25 cellular contexts compared by ENCODE assay signal in the genomic region with DNA sequence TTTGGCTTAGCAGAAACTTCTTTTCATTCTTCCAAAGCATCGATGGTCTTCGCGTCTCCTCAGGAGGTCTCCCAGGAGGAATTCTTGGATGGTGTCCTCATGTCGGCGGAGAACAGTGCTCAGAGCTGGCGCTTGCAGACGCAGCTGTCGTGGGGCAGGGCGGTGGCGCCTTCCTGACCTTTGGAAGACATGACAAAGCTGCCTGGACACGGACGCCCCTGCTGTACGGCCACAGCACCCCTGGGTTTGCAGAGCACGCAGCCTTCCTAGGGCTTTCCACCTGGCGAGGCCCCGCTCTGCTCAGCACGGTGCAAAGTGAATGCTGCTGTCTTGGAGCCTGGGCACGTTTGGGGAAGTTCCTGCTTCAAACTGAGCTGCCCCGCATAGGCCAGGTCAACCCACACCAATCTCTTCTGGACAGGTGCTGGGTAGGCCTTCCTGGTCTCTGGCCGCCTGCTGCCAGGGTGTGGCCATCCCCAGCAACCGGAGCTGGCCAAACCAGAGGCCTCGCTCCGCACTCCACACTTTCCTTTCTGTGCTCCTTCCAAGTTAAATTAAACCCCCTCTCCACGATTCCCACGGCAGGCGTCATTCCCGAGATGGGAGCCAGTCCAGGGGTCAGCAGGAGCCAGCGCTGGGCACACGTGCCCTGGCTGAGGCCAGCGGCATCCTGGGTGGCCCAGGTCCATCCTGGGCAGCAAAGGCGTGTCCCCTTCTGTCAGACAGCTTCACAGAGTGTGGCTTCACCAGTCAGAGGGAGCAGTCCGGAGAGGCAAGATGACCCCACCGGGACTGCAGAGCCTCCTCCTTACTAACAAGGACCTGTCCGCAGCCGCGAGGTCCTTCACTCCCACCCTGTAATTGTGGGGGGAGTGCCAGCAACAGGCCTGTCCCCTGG. TPM values are rescaled to one million over a fixed set of nuclear protein-coding genes. Genes with fewer than 3 reads are reported as not detected.
"Had no signal": no experiment of that assay in that cellular context is flagged by ENCODE, and none has a peak within 500 bp of the region (broad histone marks: within the 10 kb centered on the region; RNA-seq: fewer than 3 reads in every experiment).

No MANE protein-coding gene starts in this region.

- H3K9me3 ChIP-seq: adrenal gland, esophagus muscularis mucosa, gastroesophageal sphincter, heart right ventricle, ovary, right lobe of liver, spleen, thyroid gland, uterus had no signal

- H3K4me1 ChIP-seq: adrenal gland, esophagus muscularis mucosa, gastroesophageal sphincter, heart right ventricle, neural progenitor cell, right lobe of liver, spleen, thyroid gland, uterus had no signal

- H3K36me3 ChIP-seq: neural progenitor cell, ovary, right lobe of liver, uterus had no signal

- H3K27ac ChIP-seq: adrenal gland, esophagus muscularis mucosa, gastroesophageal sphincter, heart right ventricle, neural progenitor cell, ovary, right lobe of liver, spleen, thyroid gland, uterus, VCaP had no signal

- H3K9ac ChIP-seq: neural progenitor cell had no signal

- H3K27ac Mint-ChIP-seq: dendritic cell treated with granulocyte-macrophage colony-stimulating factor and Interleukin-4, amounts not matched to agents 40 ng/mL and 50 ng/mL, for 4 days; immature natural killer cell; neural progenitor cell; stimulated activated memory B cell treated with anti-CD40 and anti-IgM and Interleukin-4, amounts not matched to agents 10 μg/mL and 1 μg/mL and 100 μg/mL, for 72 hours had no signal

- H3K9me3 Mint-ChIP-seq: activated naive CD4-positive, alpha-beta T cell treated with anti-CD3 and anti-CD28 coated beads, Interleukin-2, amount 50 U/mL, for 72 hours; dendritic cell treated with granulocyte-macrophage colony-stimulating factor and Interleukin-4, amounts not matched to agents 40 ng/mL and 50 ng/mL, for 4 days; immature natural killer cell; neural progenitor cell; stimulated activated memory B cell treated with anti-CD40 and anti-IgM and Interleukin-4, amounts not matched to agents 10 μg/mL and 1 μg/mL and 100 μg/mL, for 72 hours had no signal

- H3K27me3 ChIP-seq: adrenal gland, neural progenitor cell, ovary, right lobe of liver, thyroid gland, uterus had no signal

- H2AFZ ChIP-seq: neural progenitor cell had no signal

- DNase-seq: activated CD4-positive, alpha-beta T cell treated with anti-CD3 and anti-CD28 coated beads, Interleukin-2, amount 50 U/mL, for 1 hour; activated CD4-positive, CD25-positive, alpha-beta regulatory T cell treated with anti-CD3 and anti-CD28 coated beads, Interleukin-2, amount 50 U/mL, for 72 hours; activated CD8-positive, alpha-beta memory T cell treated with anti-CD3 and anti-CD28 coated beads, Interleukin-2, amount 50 U/mL, for 4 hours; activated gamma-delta T cell; activated T-cell treated with anti-CD3 and anti-CD28 coated beads, Interleukin-2, amount 50 U/mL, for 48 hours; adrenal gland; effector CD8-positive, alpha-beta T cell; heart right ventricle; immature natural killer cell; right lobe of liver; spleen; stimulated activated CD4-positive, alpha-beta T cell treated with anti-CD3 and anti-CD28 coated beads, Interleukin-4, amount 100 ng/mL, for 4 hours; T-helper 2 cell; thyroid gland had no signal

- H3K4me3 Mint-ChIP-seq: dendritic cell treated with granulocyte-macrophage colony-stimulating factor and Interleukin-4, amounts not matched to agents 40 ng/mL and 50 ng/mL, for 4 days; immature natural killer cell; neural progenitor cell; stimulated activated memory B cell treated with anti-CD40 and anti-IgM and Interleukin-4, amounts not matched to agents 10 μg/mL and 1 μg/mL and 100 μg/mL, for 72 hours had no signal

- ATAC-seq: gastroesophageal sphincter; stimulated activated memory B cell treated with anti-CD40 and anti-IgM and Interleukin-4, amounts not matched to agents 10 μg/mL and 1 μg/mL and 100 μg/mL, for 72 hours had no signal

- H3K4me2 ChIP-seq: neural progenitor cell had no signal

- H3K4me1 Mint-ChIP-seq: immature natural killer cell had no signal

- H3K27me3 Mint-ChIP-seq: dendritic cell treated with granulocyte-macrophage colony-stimulating factor and Interleukin-4, amounts not matched to agents 40 ng/mL and 50 ng/mL, for 4 days had no signal

- H3K4me3 ChIP-seq: adrenal gland, esophagus muscularis mucosa, gastroesophageal sphincter, heart right ventricle, neural progenitor cell, ovary, right lobe of liver, spleen, thyroid gland, uterus had no signal

RNA-seq across cellular contexts. Expression of a gene that starts 15.0 kb away (rescaled TPM):
- total RNA-seq: activated naive CD4-positive, alpha-beta T cell treated with anti-CD3 and anti-CD28 coated beads, Interleukin-2, amount 50 U/mL, for 72 hours; adrenal gland; cerebellum; gastroesophageal sphincter; heart right ventricle; liver; right lobe of liver; thyroid gland had no signal
- polyA plus RNA-seq: adrenal gland, heart right ventricle, immature natural killer cell, liver, ovary had no signal
